ENCODE assay signal across 1 cellular context in genomic region chr12:119417440-119417839, GRCh38.
TF ChIP-seq lines count a peak whose summit lies in the region.

No MANE protein-coding gene starts in this region.

TF ChIP-seq in GM12878, 131 proteins besides CTCF, POLR2A, EP300 and RAD21 (continued from another document):
- TF ChIP-seq ZBTB11 (CRISPR knock-in tag; IDR thresholded peaks at IDR 0.05): no peak
